Comparison of ENCODE assay signal across 1 cellular context in the genomic region with DNA sequence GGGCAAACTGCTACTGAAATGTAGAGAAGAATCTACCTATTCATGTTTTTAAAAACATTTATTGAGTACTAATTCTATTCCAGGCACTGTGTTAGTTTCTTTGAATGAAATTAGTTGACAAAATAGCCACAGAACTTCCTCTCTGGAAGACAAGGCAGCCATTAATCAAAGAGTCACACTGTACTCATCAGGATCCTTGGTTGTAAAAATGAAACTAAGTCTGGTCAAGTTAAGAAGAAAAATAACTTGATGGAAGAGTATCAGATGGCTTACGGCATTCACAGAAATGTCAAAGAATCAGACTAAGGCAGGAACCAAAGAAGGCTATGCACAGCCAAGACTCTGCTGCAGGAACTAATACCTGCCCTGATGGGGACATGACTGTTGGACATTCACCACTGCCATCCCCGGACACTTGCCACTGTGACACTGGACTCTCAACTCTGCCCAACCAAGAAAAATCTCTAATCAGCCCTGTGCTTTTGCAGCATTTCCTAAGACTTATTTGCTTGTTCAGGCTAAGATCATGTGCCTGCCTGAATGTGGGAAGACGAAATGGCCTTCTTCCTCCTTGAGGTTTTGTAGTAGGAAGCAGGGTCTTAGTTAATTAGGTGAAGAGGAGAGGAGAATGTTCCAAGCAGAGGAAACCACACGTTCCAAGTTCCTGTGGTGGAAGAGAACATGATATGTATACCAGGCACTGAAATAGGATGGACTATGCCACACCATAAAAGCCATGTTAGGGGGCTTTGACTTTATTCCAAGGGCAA.
TF ChIP-seq lines count a peak whose summit lies in the region.

No MANE protein-coding gene starts in this region.

TF ChIP-seq in IMR-90, 13 proteins besides CTCF, POLR2A, EP300 and RAD21:
- no peak for TF ChIP-seq MAZ (IDR thresholded peaks at IDR 0.05; ENCODE audit: borderline replicate concordance, low read depth, low read length)
- no peak for TF ChIP-seq BHLHE40 (IDR thresholded peaks at IDR 0.05; ENCODE audit: low read depth, low read length)
- TF ChIP-seq RFX5 (IDR thresholded peaks at IDR 0.05; ENCODE audit: low read depth, low read length) = no peak
- TF ChIP-seq CHD1 (IDR thresholded peaks at IDR 0.05; ENCODE audit: low read depth, low read length) = no peak
- TF ChIP-seq CEBPB (IDR thresholded peaks at IDR 0.05; ENCODE audit: low read depth, low read length) = no peak
